In genomic region chr9:95089916-95090791, GRCh38 we compare ENCODE assay signal across 13 cellular contexts.
DNase-seq lines count a peak whose midpoint lies in the region; ATAC-seq, FAIRE-seq and TF ChIP-seq lines count a peak whose summit lies in the region.
"Had no signal": no experiment of that assay in that cellular context is flagged by ENCODE, and none has a peak within 500 bp of the region (broad histone marks: within the 10 kb centered on the region; RNA-seq: fewer than 3 reads in every experiment).

No MANE protein-coding gene starts in this region.

- H3F3A ChIP-seq in smooth muscle cell (ENCODE audit: low read depth) = peaks cover 56% of the 10 kb centered on the region

- POLR2A ChIA-PET in HEK293 (lab: Yijun Ruan, JAX) (no interaction called here), HepG2 (lab: Yijun Ruan, JAX) (no interaction called here)

- CTCF ChIA-PET in HEK293 (lab: Yijun Ruan, JAX) = interaction anchor here (0.9 to 1.7 kb wide), 2 partner anchors 38 to 41 kb away, joined by 3 to 5 read pairs; no protein-coding TSS in a partner anchor
- CTCF ChIA-PET in HepG2 (lab: Yijun Ruan, JAX; ENCODE audit: low intra/inter-chr PET ratio, low total read pairs) = no interaction called here

- TF ChIP-seq EP300 in HepG2 (IDR thresholded peaks at IDR 0.05; ENCODE audit: low read depth in 2 of 2, low read length in 2 of 2) = no peak
- TF ChIP-seq EP300 in HepG2 (CRISPR knock-in tag; IDR thresholded peaks at IDR 0.05; ENCODE audit: borderline replicate concordance) = no peak

- H3K27ac ChIP-seq in HEK293 (ENCODE audit: extremely low read depth, low read depth, low read length) (no peak overlapping the region), cingulate gyrus (ENCODE audit: low read depth, low read length) (peak overlapping the region; percentile 50), HepG2 (ENCODE audit: extremely low read length, insufficient read depth, low read length) (no peak overlapping the region), smooth muscle cell (ENCODE audit: low read depth) (peak overlapping the region; percentile 95)

- peaks cover 19% of the 10 kb centered on the region for H3K4me1 Mint-ChIP-seq in CD14-positive monocyte

- H3K4me2 ChIP-seq in HepG2 (ENCODE audit: low read depth, low read length) (no peak overlapping the region), smooth muscle cell (peak overlapping the region; percentile 76)

- peaks cover 0 to 3% (median 0%) of the 10 kb centered on the region in 7 donors for H3K9me3 Mint-ChIP-seq in CD14-positive monocyte
- H3K9me3 Mint-ChIP-seq: activated CD4-positive, alpha-beta T cell treated with anti-CD3 and anti-CD28 coated beads, Interleukin-2, amount 10 ng/mL, durations not matched to agents 24 days and 14 days; activated naive CD4-positive, alpha-beta T cell treated with anti-CD3 and anti-CD28 coated beads, Interleukin-2, amount 50 U/mL, for 72 hours had no signal

- no peak overlapping the region for H3K4me3 ChIP-seq in HEK293 (ENCODE audit: low read depth, low read length)
- no peak overlapping the region for H3K4me3 ChIP-seq in HepG2 (replicated peaks in 1 of 3; ENCODE audit: insufficient read depth in 1 of 3, low read depth in 2 of 3, low read length in 3 of 3)
- no peak overlapping the region for H3K4me3 ChIP-seq in smooth muscle cell
- H3K4me3 ChIP-seq: GM12878 had no signal

- no peak for FAIRE-seq in HepG2 (lab: Jason Lieb, UNC)
- FAIRE-seq: GM12878 had no signal

- H4K20me1 ChIP-seq in HepG2 (ENCODE audit: insufficient read depth, low read length) = peaks cover 3% of the 10 kb centered on the region; the same call in 1 of the 2 replicates
- H4K20me1 ChIP-seq in smooth muscle cell (ENCODE audit: low read depth) = peaks cover 34% of the 10 kb centered on the region

- no peak for TF ChIP-seq RAD21 in HepG2 (CRISPR knock-in tag; IDR thresholded peaks at IDR 0.05)

- TF ChIP-seq CTCF in HEK293 (tag by site-specific recombination; IDR thresholded peaks at IDR 0.05) (no peak), HepG2 (CRISPR knock-in tag; IDR thresholded peaks at IDR 0.05) (no peak), smooth muscle cell (IDR thresholded peaks at IDR 0.05; ENCODE audit: borderline replicate concordance, insufficient read depth, poor library complexity, severe bottlenecking) (no peak), GM20000 (IDR thresholded peaks at IDR 0.05; ENCODE audit: extremely low read depth, missing control alignments) (no peak), CD14-positive monocyte (IDR thresholded peaks at IDR 0.05) (no peak)

- no peaks in the 10 kb centered on the region for H3K9me3 ChIP-seq in HEK293 (ENCODE audit: control insufficient read depth, insufficient read depth, low read depth, low read length)
- H3K9me3 ChIP-seq in HepG2 (ENCODE audit: low read length) = no peaks in the 10 kb centered on the region
- H3K9me3 ChIP-seq in smooth muscle cell (replicated peaks; ENCODE audit: low read depth) = no peaks in the 10 kb centered on the region

- TF ChIP-seq POLR2A in HepG2 (IDR thresholded peaks at IDR 0.05; ENCODE audit: insufficient read depth in 1 of 2, low read depth in 2 of 2, low read length in 2 of 2) = peak in 1 of 2 experiments; percentile 6; a peak in 1 of 4 replicates

- peak; percentile 16 for ATAC-seq in HepG2
- ATAC-seq in GM18867 (IDR thresholded peaks at IDR 0.05; ENCODE audit: unreplicated experiment) = no peak
- ATAC-seq: activated naive CD4-positive, alpha-beta T cell treated with anti-CD3 and anti-CD28 coated beads, Interleukin-2, amount 50 U/mL, for 72 hours; GM12878 had no signal

- H3K27me3 ChIP-seq in HepG2 (ENCODE audit: control insufficient read depth in 1 of 2, insufficient read depth in 2 of 2, low read length in 2 of 2) (no peaks in the 10 kb centered on the region; a peak in 1 of 5 replicates), smooth muscle cell (ENCODE audit: low read depth) (no peaks in the 10 kb centered on the region)

- peaks cover 5 to 6% of the 10 kb centered on the region in 2 donors for H3K36me3 Mint-ChIP-seq in CD14-positive monocyte
- H3K36me3 Mint-ChIP-seq: activated naive CD4-positive, alpha-beta T cell treated with anti-CD3 and anti-CD28 coated beads, Interleukin-2, amount 50 U/mL, for 72 hours had no signal

- peak overlapping the region in 1 of 7 donors; percentile 54 for H3K27ac Mint-ChIP-seq in CD14-positive monocyte
- H3K27ac Mint-ChIP-seq: activated CD4-positive, alpha-beta T cell treated with anti-CD3 and anti-CD28 coated beads, Interleukin-2, amount 10 ng/mL, durations not matched to agents 24 days and 14 days; activated naive CD4-positive, alpha-beta T cell treated with anti-CD3 and anti-CD28 coated beads, Interleukin-2, amount 50 U/mL, for 72 hours had no signal

- in situ Hi-C loops in HepG2 (cut with HindIII; ENCODE audit: extremely low pct_ligation_motif_present, low pct_unique_long_range_greater_than_20kb) = no loop called here

- DNase-seq in HepG2 (ENCODE audit: low spot score) (no peak), smooth muscle cell (lab: John Stamatoyannopoulos, UW; ENCODE audit: unreplicated experiment) (no peak), GM20000 (ENCODE audit: low spot score) (no peak), CD14-positive monocyte (ENCODE audit: low spot score) (no peak)
- DNase-seq in effector CD4-positive, alpha-beta T cell = no peak
- DNase-seq: activated CD4-positive, alpha-beta T cell treated with anti-CD3 and anti-CD28 coated beads, Interleukin-2, amount 10 ng/mL, durations not matched to agents 24 days and 14 days; NCI-H1105; RPMI8226 had no signal

- H3K4me3 Mint-ChIP-seq in CD14-positive monocyte = no peak overlapping the region
- H3K4me3 Mint-ChIP-seq: activated CD4-positive, alpha-beta T cell treated with anti-CD3 and anti-CD28 coated beads, Interleukin-2, amount 10 ng/mL, durations not matched to agents 24 days and 14 days had no signal

- no TSS peak for BruUV-seq in HepG2 (replicated peaks; lab: Mats Ljungman, UMichigan)

- WGBS in HepG2 (ENCODE audit: low lambda C conversion rate) = 92% methylated on average over 12 of the region's 23 CpGs
- WGBS in smooth muscle cell (ENCODE audit: low lambda C conversion rate) = 71% methylated on average over 23 of the region's 23 CpGs

- H3K79me2 ChIP-seq in HepG2 (ENCODE audit: insufficient read depth, low read length) (no peaks in the 10 kb centered on the region), smooth muscle cell (ENCODE audit: low read depth) (peaks cover 9% of the 10 kb centered on the region)

- H3K27me3 Mint-ChIP-seq in CD14-positive monocyte (ENCODE audit: low read depth in 3 of 3) = peaks cover 0 to 16% (median 16%) of the 10 kb centered on the region in 3 donors
- H3K27me3 Mint-ChIP-seq: activated CD4-positive, alpha-beta T cell treated with anti-CD3 and anti-CD28 coated beads, Interleukin-2, amount 10 ng/mL, durations not matched to agents 24 days and 14 days had no signal

- H3K36me3 ChIP-seq in HEK293 (ENCODE audit: control insufficient read depth in 2 of 2, insufficient read depth in 1 of 2, low read length in 2 of 2) = peaks cover 0 to 16% of the 10 kb centered on the region in 2 experiments; a peak in 1 of 3 replicates
- H3K36me3 ChIP-seq in HepG2 (replicated peaks in 1 of 2; ENCODE audit: control insufficient read depth in 1 of 2, insufficient read depth in 2 of 2, low read length in 2 of 2) = peaks cover 20 to 32% of the 10 kb centered on the region in 2 experiments
- no peaks in the 10 kb centered on the region for H3K36me3 ChIP-seq in smooth muscle cell (ENCODE audit: low read depth)

- H2AFZ ChIP-seq in HepG2 (ENCODE audit: low read length) (no peak overlapping the region), smooth muscle cell (ENCODE audit: low read depth) (no peak overlapping the region)

- intact Hi-C loops in HepG2 (cut with micrococcal nuclease; ENCODE audit: unreplicated experiment) (no loop called here), CD14-positive monocyte (cut with micrococcal nuclease) (no loop called here)

- H3K4me1 ChIP-seq in HEK293 (ENCODE audit: control insufficient read depth, insufficient read depth, low read length) (no peaks in the 10 kb centered on the region), HepG2 (ENCODE audit: insufficient read depth, low read length) (peaks cover 18% of the 10 kb centered on the region), smooth muscle cell (ENCODE audit: low read depth) (peaks cover 51% of the 10 kb centered on the region)

- H3K9ac ChIP-seq in HepG2 (ENCODE audit: insufficient read depth, low read depth, low read length) (no peak overlapping the region), smooth muscle cell (ENCODE audit: low read depth) (peak overlapping the region; percentile 75)

TF ChIP-seq in HEK293, 187 proteins besides CTCF, POLR2A, EP300 and RAD21:
- TF ChIP-seq ZFHX2 (tag by site-specific recombination; conservative IDR thresholded peaks at IDR 0.05) (no peak), ZIC2 (tag by site-specific recombination; IDR thresholded peaks at IDR 0.05) (peak; percentile 59)
TF ChIP-seq in HEK293: peak in this region for 1.

TF ChIP-seq in HepG2, 621 proteins besides CTCF, POLR2A, EP300 and RAD21 (continues in another document):
- no peak for TF ChIP-seq SOX6 (IDR thresholded peaks at IDR 0.05)
- 0 out of 2 replicates have a peak, but pooled peaks have one; percentile 14 for TF ChIP-seq SOX6 (CRISPR knock-in tag; IDR thresholded peaks at IDR 0.05)
- peak; percentile 98 for TF ChIP-seq AGO2 (optimal IDR thresholded peaks at IDR 0.05; ENCODE audit: low read depth, low read length)
- TF ChIP-seq CCAR2 (optimal IDR thresholded peaks at IDR 0.05; ENCODE audit: low read depth, low read length) = no peak
- TF ChIP-seq ZNF224 (CRISPR knock-in tag; IDR thresholded peaks at IDR 0.05) = no peak
- no peak for TF ChIP-seq SALL2 (CRISPR knock-in tag; IDR thresholded peaks at IDR 0.05)
- TF ChIP-seq MIXL1 (CRISPR knock-in tag; IDR thresholded peaks at IDR 0.05) = no peak
- TF ChIP-seq HNRNPK (IDR thresholded peaks at IDR 0.05; ENCODE audit: low read depth, low read length, poor library complexity, severe bottlenecking) = no peak
- no peak for TF ChIP-seq RARA (CRISPR knock-in tag; IDR thresholded peaks at IDR 0.05)
- TF ChIP-seq ARNTL (CRISPR knock-in tag; IDR thresholded peaks at IDR 0.05) = no peak
- TF ChIP-seq ZNF570 (CRISPR knock-in tag; IDR thresholded peaks at IDR 0.05; ENCODE audit: borderline replicate concordance) = no peak
- TF ChIP-seq IKZF1 (IDR thresholded peaks at IDR 0.05) = no peak

Comparison
In these comparisons a context has a peak if more than half of its experiments do, and no peak if none do; other contexts are left out.
1. H3K27ac ChIP-seq: peak in cingulate gyrus (single experiment) and smooth muscle cell (single experiment); none in HEK293 (single experiment) and HepG2 (single experiment).